ENCODE assay signal across 10 cellular contexts in the genomic region with DNA sequence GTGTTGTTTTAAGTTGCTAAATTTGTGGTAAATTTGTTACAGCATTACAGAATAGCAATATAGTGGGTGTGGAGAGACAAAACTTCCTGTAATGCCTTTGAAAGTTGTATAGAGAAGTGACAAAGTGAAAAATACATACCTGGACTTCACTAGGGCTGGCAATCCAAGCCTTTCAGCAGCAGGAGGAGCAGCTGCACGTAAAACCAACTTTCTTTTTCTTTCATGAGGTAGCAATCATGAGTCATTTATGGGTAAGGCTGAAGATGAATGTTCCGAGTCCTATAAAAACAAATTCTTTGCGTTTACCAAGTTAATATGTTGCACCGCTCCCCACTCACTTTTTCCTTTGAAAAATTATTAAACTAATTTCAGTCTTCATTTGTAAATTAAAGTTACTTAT.
DNase-seq lines count a peak whose midpoint lies in the region; ATAC-seq lines count a peak whose summit lies in the region.
"Had no signal": no experiment of that assay in that cellular context is flagged by ENCODE, and none has a peak within 500 bp of the region (broad histone marks: within the 10 kb centered on the region; RNA-seq: fewer than 3 reads in every experiment).

No MANE protein-coding gene starts in this region.

- DNase-seq in activated CD4-positive, CD25-positive, alpha-beta regulatory T cell (lab: John Stamatoyannopoulos, UW), result no peak
- peak; percentile 6 for DNase-seq in LHCN-M2 (ENCODE audit: low read depth)
- peak; percentile 22 for DNase-seq in amniotic epithelial cell (ENCODE audit: low read depth)
- peak; percentile 8 for DNase-seq in non-pigmented ciliary epithelial cell (ENCODE audit: low read depth)
- DNase-seq in midbrain (lab: John Stamatoyannopoulos, UW), result no peak
- DNase-seq in activated CD8-positive, alpha-beta memory T cell treated with anti-CD3 and anti-CD28 coated beads, Interleukin-2, amount 50 U/mL, for 48 hours, result no peak
- DNase-seq: GOT3, left ventricle myocardium inferior had no signal

- peak; percentile 70 to 76 for ATAC-seq in activated CD4-positive, CD25-positive, alpha-beta regulatory T cell treated with anti-CD3 and anti-CD28 coated beads, Interleukin-2, amount 50 U/mL, for 24 hours
- ATAC-seq in HG03108 (IDR thresholded peaks at IDR 0.05; ENCODE audit: unreplicated experiment), result no peak

Comparison
In these comparisons a context has a peak if more than half of its experiments do, and no peak if none do; other contexts are left out.
1. DNase-seq: peak in LHCN-M2 (single experiment), amniotic epithelial cell (single experiment) and non-pigmented ciliary epithelial cell (single experiment); none in activated CD4-positive, CD25-positive, alpha-beta regulatory T cell (0 of 4), midbrain (single experiment) and activated CD8-positive, alpha-beta memory T cell treated with anti-CD3 and anti-CD28 coated beads, Interleukin-2, amount 50 U/mL, for 48 hours (single experiment).